Comparison of ENCODE assay signal across 12 cellular contexts in the genomic region with DNA sequence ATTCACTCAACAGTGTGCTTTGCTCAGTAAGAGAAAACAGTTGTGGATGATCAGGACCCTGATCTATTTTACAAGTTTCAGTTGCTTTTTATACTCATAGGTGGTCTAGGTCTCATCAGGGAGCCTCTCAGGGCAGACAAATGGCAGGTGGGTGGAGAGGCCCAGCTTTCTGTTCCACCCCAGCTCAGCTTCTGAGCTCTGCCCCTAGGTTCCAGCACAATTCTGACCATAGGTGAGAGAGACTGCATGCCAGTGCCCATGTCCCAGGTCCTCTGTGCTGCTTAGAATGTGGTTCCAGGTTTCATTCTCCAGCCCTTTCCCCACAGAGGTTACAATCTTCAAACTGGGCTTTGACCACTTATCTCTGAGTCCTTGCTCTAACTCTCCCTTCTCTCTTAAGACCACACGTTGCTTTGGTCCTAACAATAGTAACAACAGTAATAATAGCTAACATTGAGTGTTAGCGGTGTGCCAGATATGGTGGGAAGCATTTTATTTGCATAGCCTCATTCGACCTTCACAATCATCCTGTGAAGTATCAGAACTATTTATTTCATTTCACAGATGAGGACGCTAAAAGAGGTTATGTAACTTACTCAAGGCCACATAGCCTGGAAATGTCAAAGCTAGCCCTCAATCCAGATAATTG. TPM values are rescaled to one million over a fixed set of nuclear protein-coding genes. Genes with fewer than 3 reads are reported as not detected.
DNase-seq lines count a peak whose midpoint lies in the region; ATAC-seq, FAIRE-seq and TF ChIP-seq lines count a peak whose summit lies in the region.
"Had no signal": no experiment of that assay in that cellular context is flagged by ENCODE, and none has a peak within 500 bp of the region (broad histone marks: within the 10 kb centered on the region; RNA-seq: fewer than 3 reads in every experiment).

No MANE protein-coding gene starts in this region.

- no peaks in the 10 kb centered on the region for H3K4me1 ChIP-seq in H9 (ENCODE audit: insufficient read depth, low read length)

- no peak for TF ChIP-seq CTCF in H9 (conservative IDR thresholded peaks at IDR 0.05)

- no peak overlapping the region for H4K91ac ChIP-seq in H9 (ENCODE audit: insufficient read length, low read depth, low read length)

- ATAC-seq in left ventricle myocardium superior (peak; percentile 20), Right ventricle myocardium inferior (no peak), HG03432 (IDR thresholded peaks at IDR 0.05; ENCODE audit: unreplicated experiment) (peak; percentile 82)
- peak; percentile 60 for ATAC-seq in stimulated activated naive CD8-positive, alpha-beta T cell treated with anti-CD3 and anti-CD28 coated beads, Interleukin-15, amount 100 ng/mL, for 72 hours
- ATAC-seq in activated CD8-positive, alpha-beta memory T cell treated with anti-CD3 and anti-CD28 coated beads, Interleukin-2, amount 10 ng/mL, durations not matched to agents 7 days and 5 days: no peak

- no peaks in the 10 kb centered on the region for H4K20me1 ChIP-seq in H9 (ENCODE audit: control insufficient read depth, insufficient read depth, insufficient read length)

- no peaks in the 10 kb centered on the region for H3K79me1 ChIP-seq in H9 (ENCODE audit: insufficient read depth, low read depth, low read length, poor library complexity, severe bottlenecking)

- H2BK15ac ChIP-seq in H9 (ENCODE audit: low read depth, low read length): no peak overlapping the region

- H3K9me3 Mint-ChIP-seq in H9: no peaks in the 10 kb centered on the region
- peaks cover 6 to 8% of the 10 kb centered on the region in 2 donors for H3K9me3 Mint-ChIP-seq in stimulated activated naive CD8-positive, alpha-beta T cell treated with anti-CD3 and anti-CD28 coated beads, Interleukin-15, amount 100 ng/mL, for 72 hours
- H3K9me3 Mint-ChIP-seq in activated CD8-positive, alpha-beta memory T cell treated with anti-CD3 and anti-CD28 coated beads, Interleukin-2, amount 10 ng/mL, durations not matched to agents 7 days and 5 days (ENCODE audit: low read depth): no peaks in the 10 kb centered on the region

- H3K56ac ChIP-seq in H9 (ENCODE audit: insufficient read length, low read depth, low read length): no peak overlapping the region

- no peak overlapping the region for H3K4me3 Mint-ChIP-seq in H9
- peak overlapping the region; percentile 16 to 20 for H3K4me3 Mint-ChIP-seq in stimulated activated naive CD8-positive, alpha-beta T cell treated with anti-CD3 and anti-CD28 coated beads, Interleukin-15, amount 100 ng/mL, for 72 hours
- no peak overlapping the region for H3K4me3 Mint-ChIP-seq in activated CD8-positive, alpha-beta memory T cell treated with anti-CD3 and anti-CD28 coated beads, Interleukin-2, amount 10 ng/mL, durations not matched to agents 7 days and 5 days

- intact Hi-C loops in left ventricle myocardium superior (cut with micrococcal nuclease) (no loop called here), Right ventricle myocardium inferior (cut with DNase I) (no loop called here)

- H3K4me1 Mint-ChIP-seq in H9: no peaks in the 10 kb centered on the region
- peaks cover 58% of the 10 kb centered on the region for H3K4me1 Mint-ChIP-seq in stimulated activated naive CD8-positive, alpha-beta T cell treated with anti-CD3 and anti-CD28 coated beads, Interleukin-15, amount 100 ng/mL, for 72 hours
- peaks cover 47% of the 10 kb centered on the region for H3K4me1 Mint-ChIP-seq in activated CD8-positive, alpha-beta memory T cell treated with anti-CD3 and anti-CD28 coated beads, Interleukin-2, amount 10 ng/mL, durations not matched to agents 7 days and 5 days

- peak overlapping the region; percentile 39; the same call in 1 of the 2 replicates for H3K14ac ChIP-seq in H9 (ENCODE audit: insufficient read depth, low read length)

- H2BK20ac ChIP-seq in H9 (ENCODE audit: low read depth, low read length, poor library complexity, severe bottlenecking): no peak overlapping the region

- no peak overlapping the region for H2BK5ac ChIP-seq in H9 (ENCODE audit: insufficient read length, low read length)

- no peak for DNase-seq in left ventricle myocardium superior
- DNase-seq in Right ventricle myocardium inferior (ENCODE audit: missing footprints): no peak
- DNase-seq in H9: no peak
- no peak for DNase-seq in stimulated activated naive CD8-positive, alpha-beta T cell treated with anti-CD3 and anti-CD28 coated beads, Interleukin-15, amount 100 ng/mL, for 72 hours
- DNase-seq in activated CD8-positive, alpha-beta memory T cell treated with anti-CD3 and anti-CD28 coated beads, Interleukin-2, amount 10 ng/mL, durations not matched to agents 7 days and 5 days: no peak
- no peak for DNase-seq in kidney glomerular epithelial cell (lab: John Stamatoyannopoulos, UW)
- DNase-seq in frontal cortex (ENCODE audit: low spot score in 2 of 2): no peak
- DNase-seq: islet precursor cell, NCI-H345 had no signal

- peak overlapping the region in 1 of 3 experiments; percentile 65; a peak in 1 of 7 replicates for H3K27ac Mint-ChIP-seq in H9
- peak overlapping the region; percentile 17 to 85 for H3K27ac Mint-ChIP-seq in stimulated activated naive CD8-positive, alpha-beta T cell treated with anti-CD3 and anti-CD28 coated beads, Interleukin-15, amount 100 ng/mL, for 72 hours
- H3K27ac Mint-ChIP-seq in activated CD8-positive, alpha-beta memory T cell treated with anti-CD3 and anti-CD28 coated beads, Interleukin-2, amount 10 ng/mL, durations not matched to agents 7 days and 5 days: no peak overlapping the region

- CTCF ChIA-PET in activated CD8-positive, alpha-beta memory T cell treated with anti-CD3 and anti-CD28 coated beads, Interleukin-2, amount 10 ng/mL, durations not matched to agents 7 days and 5 days (lab: Charles Lee): interaction anchor here (1.7 kb wide), 1 partner anchor 16 kb away, joined by 4 read pairs; no protein-coding TSS in a partner anchor

- H3K9me3 ChIP-seq in H9 (ENCODE audit: control insufficient read depth, low read depth, low read length): no peaks in the 10 kb centered on the region

- H2AFZ ChIP-seq in H9 (ENCODE audit: low read length): no peak overlapping the region

- no peak overlapping the region for H3K18ac ChIP-seq in H9 (ENCODE audit: insufficient read length, low read depth, low read length)

- H2BK12ac ChIP-seq in H9 (ENCODE audit: insufficient read length, low read depth, low read length): no peak overlapping the region

- H3K4me2 ChIP-seq in H9 (ENCODE audit: insufficient read depth, insufficient read length, low read length): no peak overlapping the region

- H3K27me3 Mint-ChIP-seq in H9 (ENCODE audit: low read depth): no peaks in the 10 kb centered on the region
- H3K27me3 Mint-ChIP-seq in stimulated activated naive CD8-positive, alpha-beta T cell treated with anti-CD3 and anti-CD28 coated beads, Interleukin-15, amount 100 ng/mL, for 72 hours: no peaks in the 10 kb centered on the region
- H3K27me3 Mint-ChIP-seq in activated CD8-positive, alpha-beta memory T cell treated with anti-CD3 and anti-CD28 coated beads, Interleukin-2, amount 10 ng/mL, durations not matched to agents 7 days and 5 days: no peaks in the 10 kb centered on the region

- no peak overlapping the region for H3T11ph ChIP-seq in H9 (ENCODE audit: low read length)

- H3K9ac ChIP-seq in H9 (ENCODE audit: extremely low read depth, insufficient read length, low read length): no peak overlapping the region

- FAIRE-seq in frontal cortex (lab: Jason Lieb, UNC): no peak
- FAIRE-seq: A204.1 had no signal

- H2AK5ac ChIP-seq in H9 (ENCODE audit: insufficient read length, low read length): no peak overlapping the region

- H3K27ac ChIP-seq in H9 (ENCODE audit: insufficient read length, low read depth, low read length): no peak overlapping the region
- H3K27ac ChIP-seq: SK-N-MC had no signal

- H4K5ac ChIP-seq in H9 (ENCODE audit: insufficient read length, low read depth, low read length): no peak overlapping the region

- no peaks in the 10 kb centered on the region for H3K23me2 ChIP-seq in H9 (ENCODE audit: insufficient read length, low read depth, low read length, poor library complexity, severe bottlenecking)

- H3K27me3 ChIP-seq in H9 (ENCODE audit: insufficient read depth, low read length): no peaks in the 10 kb centered on the region

- no peak overlapping the region for H3K23ac ChIP-seq in H9 (ENCODE audit: insufficient read length, low read depth, low read length)

- H3K4ac ChIP-seq in H9 (ENCODE audit: low read depth, low read length): no peak overlapping the region

- H3K79me2 ChIP-seq in H9 (ENCODE audit: insufficient read depth, low read length): no peaks in the 10 kb centered on the region

- H3K36me3 Mint-ChIP-seq in H9 (ENCODE audit: insufficient read depth in 1 of 3, low read depth in 3 of 3): no peaks in the 10 kb centered on the region
- H3K36me3 Mint-ChIP-seq in activated CD8-positive, alpha-beta memory T cell treated with anti-CD3 and anti-CD28 coated beads, Interleukin-2, amount 10 ng/mL, durations not matched to agents 7 days and 5 days: peaks cover 4% of the 10 kb centered on the region

- no peak overlapping the region for H2BK120ac ChIP-seq in H9 (ENCODE audit: low read depth, low read length, poor library complexity, severe bottlenecking)

- no CpG with 5 or more reads among the region's 4 CpGs for WGBS in H9 (ENCODE audit: extremely low coverage, insufficient read length, low lambda C conversion rate)

- H4K8ac ChIP-seq in H9 (replicated peaks; ENCODE audit: insufficient read length, low read depth, low read length): no peak overlapping the region

RNA-seq across cellular contexts. Expression of gene DUSP10, which starts 19.6 kb away (rescaled TPM):
- total RNA-seq in left ventricle myocardium superior (3.5 TPM), Right ventricle myocardium inferior (3.2 TPM), H9 (2021) (2.0 and 3.2 TPM in 2 replicates), frontal cortex (6.9 TPM)
- total RNA-seq in activated CD8-positive, alpha-beta memory T cell treated with anti-CD3 and anti-CD28 coated beads, Interleukin-2, amount 10 ng/mL, durations not matched to agents 7 days and 5 days: 10 to 100 TPM; 14.3 to 46.3 TPM

Comparison
In these comparisons a context has a peak if more than half of its experiments do, and no peak if none do; other contexts are left out.
1. ATAC-seq: peak in left ventricle myocardium superior (single experiment), HG03432 (single experiment) and stimulated activated naive CD8-positive, alpha-beta T cell treated with anti-CD3 and anti-CD28 coated beads, Interleukin-15, amount 100 ng/mL, for 72 hours (single experiment); none in Right ventricle myocardium inferior (single experiment) and activated CD8-positive, alpha-beta memory T cell treated with anti-CD3 and anti-CD28 coated beads, Interleukin-2, amount 10 ng/mL, durations not matched to agents 7 days and 5 days (single experiment).
2. H3K4me3 Mint-ChIP-seq: peak in stimulated activated naive CD8-positive, alpha-beta T cell treated with anti-CD3 and anti-CD28 coated beads, Interleukin-15, amount 100 ng/mL, for 72 hours (2 of 2); none in H9 (0 of 2) and activated CD8-positive, alpha-beta memory T cell treated with anti-CD3 and anti-CD28 coated beads, Interleukin-2, amount 10 ng/mL, durations not matched to agents 7 days and 5 days (single experiment).